21 cellular contexts compared by ENCODE assay signal in genomic region chr2:140597836-140598235, GRCh38.
A peak's percentile ranks its signal among the peaks of the same experiment; 100 is the strongest.
DNase-seq lines count a peak whose midpoint lies in the region; ATAC-seq and TF ChIP-seq lines count a peak whose summit lies in the region.
"Had no signal": no experiment of that assay in that cellular context is flagged by ENCODE, and none has a peak within 500 bp of the region (broad histone marks: within the 10 kb centered on the region; RNA-seq: fewer than 3 reads in every experiment).

No MANE protein-coding gene starts in this region.

- no peaks in the 10 kb centered on the region for H3K36me3 Mint-ChIP-seq in endodermal cell (ENCODE audit: low read depth)

- H3K4me3 Mint-ChIP-seq in endodermal cell, result no peak overlapping the region
- H3K4me3 Mint-ChIP-seq: CD4-positive, alpha-beta T cell had no signal

- no peak overlapping the region for H3K27ac Mint-ChIP-seq in endodermal cell
- H3K27ac Mint-ChIP-seq: CD4-positive, alpha-beta T cell had no signal

- no peaks in the 10 kb centered on the region for H3K79me1 ChIP-seq in mesendoderm (ENCODE audit: low read length)

- H3K9me3 Mint-ChIP-seq in endodermal cell, result no peaks in the 10 kb centered on the region

- H3K27me3 Mint-ChIP-seq in endodermal cell (ENCODE audit: insufficient read depth), result no peaks in the 10 kb centered on the region
- H3K27me3 Mint-ChIP-seq: CD4-positive, alpha-beta T cell had no signal

- H3K4me1 ChIP-seq in endodermal cell (ENCODE audit: control insufficient read depth, insufficient read depth, low read length), result no peaks in the 10 kb centered on the region
- no peaks in the 10 kb centered on the region for H3K4me1 ChIP-seq in mesendoderm (ENCODE audit: control insufficient read depth, low read depth, low read length)
- H3K4me1 ChIP-seq: BE2C, Caco-2 had no signal

- H2BK15ac ChIP-seq in mesendoderm (replicated peaks; ENCODE audit: low read depth), result no peak overlapping the region

- no peaks in the 10 kb centered on the region for H3K27me3 ChIP-seq in GM06990 (replicated peaks; ENCODE audit: control insufficient read depth, insufficient read depth, low read length)
- no peaks in the 10 kb centered on the region for H3K27me3 ChIP-seq in endodermal cell (ENCODE audit: control insufficient read depth, insufficient read depth, low read length, poor library complexity, severe bottlenecking)
- H3K27me3 ChIP-seq in mesendoderm (ENCODE audit: insufficient read depth, low read length, poor library complexity), result no peaks in the 10 kb centered on the region
- H3K27me3 ChIP-seq: BE2C had no signal

- 74% methylated on average over 1 of the region's 1 CpG; no CpG with 5 or more reads in 1 of the 2 experiments for WGBS in endodermal cell (ENCODE audit: insufficient coverage in 1 of 2, insufficient read length in 1 of 2), 2 experiments
- WGBS in mesendoderm (ENCODE audit: extremely low coverage, insufficient coverage, low lambda C conversion rate), result no CpG with 5 or more reads among the region's 1 CpG

- H3K79me2 ChIP-seq in mesendoderm (ENCODE audit: control insufficient read depth, insufficient read depth, low read length), result no peaks in the 10 kb centered on the region

- H2BK5ac ChIP-seq in mesendoderm (ENCODE audit: low read length), result no peak overlapping the region

- no peak overlapping the region for H3K23ac ChIP-seq in mesendoderm (ENCODE audit: low read length)

- no peak overlapping the region for H3K27ac ChIP-seq in endodermal cell (ENCODE audit: low read depth, low read length)
- H3K27ac ChIP-seq in mesendoderm (ENCODE audit: low read depth, low read length), result no peak overlapping the region
- H3K27ac ChIP-seq: RWPE1, SK-N-MC had no signal

- H4K8ac ChIP-seq in mesendoderm (ENCODE audit: low read depth, low read length), result no peak overlapping the region

- TF ChIP-seq CTCF in GM06990 (IDR thresholded peaks at IDR 0.05; ENCODE audit: insufficient read depth, low read length, poor library complexity, severe bottlenecking), result peak; percentile 17
- no peak for TF ChIP-seq CTCF in NB4 (IDR thresholded peaks at IDR 0.05; ENCODE audit: low read depth, low read length)
- TF ChIP-seq CTCF in endodermal cell (conservative IDR thresholded peaks at IDR 0.05), result peak; percentile 53
- TF ChIP-seq CTCF in GM10266 (IDR thresholded peaks at IDR 0.05; ENCODE audit: control insufficient read depth, insufficient read depth, low read depth, missing control alignments), result no peak

- no peaks in the 10 kb centered on the region for H3K4me1 Mint-ChIP-seq in endodermal cell

- ATAC-seq in GM18867 (IDR thresholded peaks at IDR 0.05; ENCODE audit: unreplicated experiment), result no peak

- H3K4me2 ChIP-seq in mesendoderm (ENCODE audit: low read length), result no peak overlapping the region

- H3K9me3 ChIP-seq in endodermal cell (ENCODE audit: control insufficient read depth, low read length), result no peaks in the 10 kb centered on the region
- H3K9me3 ChIP-seq: BE2C, Caco-2 had no signal

- TF ChIP-seq POLR2A in NB4 (IDR thresholded peaks at IDR 0.05; ENCODE audit: extremely low read depth, insufficient read length), result no peak

- no peak overlapping the region for H3K9ac ChIP-seq in endodermal cell (ENCODE audit: extremely low read depth, low read length, poor library complexity, severe bottlenecking)
- H3K9ac ChIP-seq in mesendoderm (ENCODE audit: low read length), result no peak overlapping the region

- H3K4me3 ChIP-seq in GM06990 (replicated peaks; ENCODE audit: low read depth, low read length) (no peak overlapping the region), NB4 (ENCODE audit: low read depth, low read length) (no peak overlapping the region), endodermal cell (ENCODE audit: low read length) (no peak overlapping the region), mesendoderm (ENCODE audit: low read length) (no peak overlapping the region)
- H3K4me3 ChIP-seq: SK-N-MC had no signal

- no peak overlapping the region for H2BK120ac ChIP-seq in mesendoderm (ENCODE audit: low read depth, low read length)

- H3K18ac ChIP-seq in mesendoderm (ENCODE audit: low read length), result no peak overlapping the region

- no peak overlapping the region for H2AK5ac ChIP-seq in mesendoderm (ENCODE audit: low read length)

- DNase-seq in GM06990 (ENCODE audit: extremely low read depth, insufficient read length) (no peak), NB4 (ENCODE audit: low read depth) (peak; percentile 4), endodermal cell (peak; percentile 65), mesendoderm (peak; percentile 55), GM10266 (ENCODE audit: extremely low spot score) (no peak), SW480 (ENCODE audit: low spot score) (no peak), NCI-H187 (lab: John Stamatoyannopoulos, UW) (no peak)
- DNase-seq: BE2C; Caco-2; CD4-positive, alpha-beta T cell; DMS 273 treated with DMSO at 0.1 percent for 48 hours; Karpas-422; MV-4-11; NCI-H1417; NCI-H1694 treated with DMSO at 0.1 percent for 48 hours; NCI-H446; SHP77 treated with DMSO at 0.1 percent for 48 hours; SW 1271 had no signal

- no peaks in the 10 kb centered on the region for H3K36me3 ChIP-seq in GM06990 (ENCODE audit: control insufficient read depth, insufficient read depth, low read length)
- no peaks in the 10 kb centered on the region for H3K36me3 ChIP-seq in endodermal cell (ENCODE audit: control insufficient read depth, insufficient read depth, low read length)
- no peaks in the 10 kb centered on the region for H3K36me3 ChIP-seq in mesendoderm (ENCODE audit: control insufficient read depth, insufficient read depth, low read length)
- H3K36me3 ChIP-seq: BE2C had no signal

- H3K4ac ChIP-seq in mesendoderm (ENCODE audit: low read depth, low read length), result no peak overlapping the region

- H4K5ac ChIP-seq in mesendoderm (ENCODE audit: low read length), result no peak overlapping the region

- H3K56ac ChIP-seq in mesendoderm (ENCODE audit: low read length), result no peak overlapping the region

Comparison
In these comparisons a context has a peak if more than half of its experiments do, and no peak if none do; other contexts are left out.
1. DNase-seq: peak in NB4 (single experiment), endodermal cell (single experiment) and mesendoderm (single experiment); none in GM06990 (single experiment), GM10266 (single experiment), SW480 (single experiment) and NCI-H187 (0 of 2).
2. CTCF ChIP-seq: peak in GM06990 (single experiment) and endodermal cell (single experiment); none in NB4 (single experiment) and GM10266 (single experiment).